ENCODE assay signal across 13 cellular contexts in genomic region chr10:63409465-63410027, GRCh38. TPM values are rescaled to one million over a fixed set of nuclear protein-coding genes. Genes with fewer than 3 reads are reported as not detected.
DNase-seq lines count a peak whose midpoint lies in the region; ATAC-seq, FAIRE-seq and TF ChIP-seq lines count a peak whose summit lies in the region.
"Had no signal": no experiment of that assay in that cellular context is flagged by ENCODE, and none has a peak within 500 bp of the region (broad histone marks: within the 10 kb centered on the region; RNA-seq: fewer than 3 reads in every experiment).

No MANE protein-coding gene starts in this region.

- H3F3A ChIP-seq in GM23248 (ENCODE audit: insufficient read depth) = peaks cover 25% of the 10 kb centered on the region; the same call in 1 of the 2 replicates

- H3K4me1 ChIP-seq in GM23248 (ENCODE audit: insufficient read depth) = peaks cover 21% of the 10 kb centered on the region
- H3K4me1 ChIP-seq in osteoblast (ENCODE audit: insufficient read depth, low read length) = peaks cover 7% of the 10 kb centered on the region
- peaks cover 7% of the 10 kb centered on the region for H3K4me1 ChIP-seq in suprapubic skin

- H3K36me3 ChIP-seq in GM23248 (ENCODE audit: low read depth) (no peaks in the 10 kb centered on the region; the same call in 1 of the 2 replicates), osteoblast (ENCODE audit: insufficient read depth, low read length) (no peaks in the 10 kb centered on the region), suprapubic skin (no peaks in the 10 kb centered on the region)
- H3K36me3 ChIP-seq: sigmoid colon had no signal

- peak; percentile 76 for DNase-seq in GM23248
- DNase-seq in RCC 7860 (ENCODE audit: low spot score) = no peak
- no peak for DNase-seq in effector memory CD8-positive, alpha-beta T cell
- DNase-seq in osteoblast (ENCODE audit: insufficient read length, low spot score, missing footprints) = no peak
- no peak for DNase-seq in GM20000 (ENCODE audit: low spot score)
- no peak for DNase-seq in DMS79 treated with DMSO at 0.1 percent for 48 hours (lab: John Stamatoyannopoulos, UW)
- no peak for DNase-seq in suprapubic skin (ENCODE audit: low spot score in 2 of 2)
- DNase-seq: central memory CD4-positive, alpha-beta T cell; head of caudate nucleus; NCI-H1694; sigmoid colon had no signal

- H3K4me2 ChIP-seq in GM23248 (ENCODE audit: unreplicated experiment) (peak overlapping the region; percentile 65), osteoblast (ENCODE audit: insufficient read depth, low read length) (peak overlapping the region; percentile 53)

- H3K4me1 Mint-ChIP-seq in effector memory CD8-positive, alpha-beta T cell (ENCODE audit: low read depth in 2 of 2) = peaks cover 5 to 27% of the 10 kb centered on the region in 2 donors

- peak overlapping the region; percentile 52 for H3K27ac ChIP-seq in GM23248
- peak overlapping the region; percentile 56 for H3K27ac ChIP-seq in osteoblast (ENCODE audit: low read depth, low read length)
- no peak overlapping the region for H3K27ac ChIP-seq in suprapubic skin

- no peaks in the 10 kb centered on the region for H3K27me3 ChIP-seq in GM23248 (replicated peaks; ENCODE audit: insufficient read depth)
- no peaks in the 10 kb centered on the region for H3K27me3 ChIP-seq in osteoblast (ENCODE audit: insufficient read depth, low read length)
- no peaks in the 10 kb centered on the region for H3K27me3 ChIP-seq in suprapubic skin
- H3K27me3 ChIP-seq: sigmoid colon had no signal

- FAIRE-seq in RCC 7860 (lab: Jason Lieb, UNC) = peak; percentile 34

- peaks cover 9% of the 10 kb centered on the region for H3K36me3 Mint-ChIP-seq in effector memory CD8-positive, alpha-beta T cell (ENCODE audit: insufficient read depth)

- H3K9me3 ChIP-seq in GM23248 (ENCODE audit: low read depth) (peaks cover 5% of the 10 kb centered on the region), osteoblast (ENCODE audit: low read depth, low read length) (no peaks in the 10 kb centered on the region), suprapubic skin (no peaks in the 10 kb centered on the region)
- H3K9me3 ChIP-seq: sigmoid colon had no signal

- WGBS in GM23248 (ENCODE audit: low coverage in 1 of 2, low lambda C conversion rate in 2 of 2, missing lambda C conversion rate in 2 of 2), 2 experiments = 78 to 79% methylated on average over 2 of the region's 2 CpGs
- WGBS in suprapubic skin = 80% methylated on average over 2 of the region's 2 CpGs

- no peak for TF ChIP-seq POLR2A in suprapubic skin (IDR thresholded peaks at IDR 0.05)

- peak overlapping the region; percentile 55 to 60 for H3K27ac Mint-ChIP-seq in effector memory CD8-positive, alpha-beta T cell
- H3K27ac Mint-ChIP-seq: T-helper 2 cell treated with Interferon-gamma antibody and Interleukin-4, amounts not matched to agents 5 μg/mL and 100 μg/mL, for 36 hours had no signal

- no peak overlapping the region for H3K4me3 Mint-ChIP-seq in effector memory CD8-positive, alpha-beta T cell
- H3K4me3 Mint-ChIP-seq: T-helper 2 cell treated with Interferon-gamma antibody and Interleukin-4, amounts not matched to agents 5 μg/mL and 100 μg/mL, for 36 hours had no signal

- no peaks in the 10 kb centered on the region for H3K9me2 ChIP-seq in GM23248 (ENCODE audit: insufficient read depth)

- peak overlapping the region; percentile 30 for H3K4me3 ChIP-seq in GM23248
- no peak overlapping the region for H3K4me3 ChIP-seq in osteoblast (ENCODE audit: insufficient read depth, low read length)
- H3K4me3 ChIP-seq in suprapubic skin = no peak overlapping the region
- H3K4me3 ChIP-seq: sigmoid colon had no signal

- H4K20me1 ChIP-seq in GM23248 (ENCODE audit: insufficient read depth) = no peaks in the 10 kb centered on the region
- peaks cover 2% of the 10 kb centered on the region for H4K20me1 ChIP-seq in osteoblast (ENCODE audit: insufficient read depth, low read length)

- H3K79me2 ChIP-seq in GM23248 (ENCODE audit: insufficient read depth) (peaks cover 100% of the 10 kb centered on the region), osteoblast (ENCODE audit: insufficient read depth, low read length) (peaks cover 88% of the 10 kb centered on the region)

- TF ChIP-seq EP300 in suprapubic skin (IDR thresholded peaks at IDR 0.05) = no peak

- no peaks in the 10 kb centered on the region for H3K9me3 Mint-ChIP-seq in effector memory CD8-positive, alpha-beta T cell
- H3K9me3 Mint-ChIP-seq: T-helper 2 cell treated with Interferon-gamma antibody and Interleukin-4, amounts not matched to agents 5 μg/mL and 100 μg/mL, for 36 hours had no signal

- in situ Hi-C loops in GM23248 (cut with MboI) = no loop called here

- no peak for ATAC-seq in effector memory CD8-positive, alpha-beta T cell (replicated peaks)
- no peak for ATAC-seq in HG03457 (IDR thresholded peaks at IDR 0.05; ENCODE audit: unreplicated experiment)

- no peaks in the 10 kb centered on the region for H3K27me3 Mint-ChIP-seq in effector memory CD8-positive, alpha-beta T cell

- TF ChIP-seq CTCF in osteoblast (IDR thresholded peaks at IDR 0.05; ENCODE audit: extremely low read depth, low read depth, low read length) (no peak), GM20000 (IDR thresholded peaks at IDR 0.05; ENCODE audit: extremely low read depth, missing control alignments) (no peak), suprapubic skin (IDR thresholded peaks at IDR 0.05) (no peak)

- 0 out of 2 replicates have a peak overlapping the region, but pooled peaks have one; percentile 13 for H3K9ac ChIP-seq in GM23248

- no peak overlapping the region for H2AFZ ChIP-seq in GM23248
- no peak overlapping the region for H2AFZ ChIP-seq in osteoblast (ENCODE audit: low read length)

RNA-seq across cellular contexts. Expression of gene JMJD1C, which starts 56.2 kb away (rescaled TPM):
- 74.3 and 76.5 TPM in 2 replicates for total RNA-seq in GM23248 (2014; rRNA removed; shearing (Covaris generic))
- 30.3 and 34.6 TPM in 2 replicates for polyA plus RNA-seq in GM23248 (2016; fragmentation: Nextera tagmentation; extraction: Ambion mirVana)
- total RNA-seq in osteoblast = 92.6 and 105 TPM in 2 replicates
- 100 to 1,000 TPM in 2 of 4 donors, 10 to 100 TPM in 2; 78.6 to 127 (median 97.5) TPM for total RNA-seq in suprapubic skin
